2 cellular contexts compared by ENCODE assay signal in genomic region chr1:8776104-8776503, GRCh38.
TF ChIP-seq lines count a peak whose summit lies in the region.

No MANE protein-coding gene starts in this region.

TF ChIP-seq in K562, 482 proteins besides CTCF, POLR2A, EP300 and RAD21:
- no peak for TF ChIP-seq ARID2 (IDR thresholded peaks at IDR 0.05)
- TF ChIP-seq IRF1 (CRISPR knock-in tag; IDR thresholded peaks at IDR 0.05; ENCODE audit: borderline replicate concordance): no peak
- TF ChIP-seq, protein P1, sequence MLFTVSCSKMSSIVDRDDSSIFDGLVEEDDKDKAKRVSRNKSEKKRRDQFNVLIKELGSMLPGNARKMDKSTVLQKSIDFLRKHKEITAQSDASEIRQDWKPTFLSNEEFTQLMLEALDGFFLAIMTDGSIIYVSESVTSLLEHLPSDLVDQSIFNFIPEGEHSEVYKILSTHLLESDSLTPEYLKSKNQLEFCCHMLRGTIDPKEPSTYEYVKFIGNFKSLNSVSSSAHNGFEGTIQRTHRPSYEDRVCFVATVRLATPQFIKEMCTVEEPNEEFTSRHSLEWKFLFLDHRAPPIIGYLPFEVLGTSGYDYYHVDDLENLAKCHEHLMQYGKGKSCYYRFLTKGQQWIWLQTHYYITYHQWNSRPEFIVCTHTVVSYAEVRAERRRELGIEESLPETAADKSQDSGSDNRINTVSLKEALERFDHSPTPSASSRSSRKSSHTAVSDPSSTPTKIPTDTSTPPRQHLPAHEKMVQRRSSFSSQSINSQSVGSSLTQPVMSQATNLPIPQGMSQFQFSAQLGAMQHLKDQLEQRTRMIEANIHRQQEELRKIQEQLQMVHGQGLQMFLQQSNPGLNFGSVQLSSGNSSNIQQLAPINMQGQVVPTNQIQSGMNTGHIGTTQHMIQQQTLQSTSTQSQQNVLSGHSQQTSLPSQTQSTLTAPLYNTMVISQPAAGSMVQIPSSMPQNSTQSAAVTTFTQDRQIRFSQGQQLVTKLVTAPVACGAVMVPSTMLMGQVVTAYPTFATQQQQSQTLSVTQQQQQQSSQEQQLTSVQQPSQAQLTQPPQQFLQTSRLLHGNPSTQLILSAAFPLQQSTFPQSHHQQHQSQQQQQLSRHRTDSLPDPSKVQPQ (CRISPR knock-in tag; IDR thresholded peaks at IDR 0.05; ENCODE audit: borderline replicate concordance): no peak
- TF ChIP-seq SMC3 (conservative IDR thresholded peaks at IDR 0.05; ENCODE audit: insufficient read depth, low read depth, low read length): no peak
- no peak for TF ChIP-seq LARP7 (IDR thresholded peaks at IDR 0.05)
- no peak for TF ChIP-seq STAG1 (CRISPR knock-in tag; IDR thresholded peaks at IDR 0.05; ENCODE audit: borderline replicate concordance)
TF ChIP-seq in K562: peak in this region for 0.

TF ChIP-seq in liver, 16 proteins besides CTCF, POLR2A, EP300 and RAD21:
- TF ChIP-seq YY1 (IDR thresholded peaks at IDR 0.05) (no peak), FOXA2 (IDR thresholded peaks at IDR 0.05) (no peak), SP1 (IDR thresholded peaks at IDR 0.05) (no peak), JUND (IDR thresholded peaks at IDR 0.05) (no peak), MAX (IDR thresholded peaks at IDR 0.05) (no peak), NR2F2 (IDR thresholded peaks at IDR 0.05) (no peak), TAF1 (conservative IDR thresholded peaks at IDR 0.05) (no peak), EGR1 (IDR thresholded peaks at IDR 0.05; ENCODE audit: low read depth in 2 of 2) (no peak), HNF4G (IDR thresholded peaks at IDR 0.05) (no peak), ATF3 (IDR thresholded peaks at IDR 0.05) (no peak), GABPA (IDR thresholded peaks at IDR 0.05 in 1 of 2, conservative IDR thresholded peaks at IDR 0.05 in 1 of 2) (no peak), FOXA1 (IDR thresholded peaks at IDR 0.05) (no peak), HNF4A (conservative IDR thresholded peaks at IDR 0.05) (no peak), RXRA (IDR thresholded peaks at IDR 0.05) (no peak)
- TF ChIP-seq, protein P2, sequence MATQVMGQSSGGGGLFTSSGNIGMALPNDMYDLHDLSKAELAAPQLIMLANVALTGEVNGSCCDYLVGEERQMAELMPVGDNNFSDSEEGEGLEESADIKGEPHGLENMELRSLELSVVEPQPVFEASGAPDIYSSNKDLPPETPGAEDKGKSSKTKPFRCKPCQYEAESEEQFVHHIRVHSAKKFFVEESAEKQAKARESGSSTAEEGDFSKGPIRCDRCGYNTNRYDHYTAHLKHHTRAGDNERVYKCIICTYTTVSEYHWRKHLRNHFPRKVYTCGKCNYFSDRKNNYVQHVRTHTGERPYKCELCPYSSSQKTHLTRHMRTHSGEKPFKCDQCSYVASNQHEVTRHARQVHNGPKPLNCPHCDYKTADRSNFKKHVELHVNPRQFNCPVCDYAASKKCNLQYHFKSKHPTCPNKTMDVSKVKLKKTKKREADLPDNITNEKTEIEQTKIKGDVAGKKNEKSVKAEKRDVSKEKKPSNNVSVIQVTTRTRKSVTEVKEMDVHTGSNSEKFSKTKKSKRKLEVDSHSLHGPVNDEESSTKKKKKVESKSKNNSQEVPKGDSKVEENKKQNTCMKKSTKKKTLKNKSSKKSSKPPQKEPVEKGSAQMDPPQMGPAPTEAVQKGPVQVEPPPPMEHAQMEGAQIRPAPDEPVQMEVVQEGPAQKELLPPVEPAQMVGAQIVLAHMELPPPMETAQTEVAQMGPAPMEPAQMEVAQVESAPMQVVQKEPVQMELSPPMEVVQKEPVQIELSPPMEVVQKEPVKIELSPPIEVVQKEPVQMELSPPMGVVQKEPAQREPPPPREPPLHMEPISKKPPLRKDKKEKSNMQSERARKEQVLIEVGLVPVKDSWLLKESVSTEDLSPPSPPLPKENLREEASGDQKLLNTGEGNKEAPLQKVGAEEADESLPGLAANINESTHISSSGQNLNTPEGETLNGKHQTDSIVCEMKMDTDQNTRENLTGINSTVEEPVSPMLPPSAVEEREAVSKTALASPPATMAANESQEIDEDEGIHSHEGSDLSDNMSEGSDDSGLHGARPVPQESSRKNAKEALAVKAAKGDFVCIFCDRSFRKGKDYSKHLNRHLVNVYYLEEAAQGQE (IDR thresholded peaks at IDR 0.05): no peak
- TF ChIP-seq, protein P3, sequence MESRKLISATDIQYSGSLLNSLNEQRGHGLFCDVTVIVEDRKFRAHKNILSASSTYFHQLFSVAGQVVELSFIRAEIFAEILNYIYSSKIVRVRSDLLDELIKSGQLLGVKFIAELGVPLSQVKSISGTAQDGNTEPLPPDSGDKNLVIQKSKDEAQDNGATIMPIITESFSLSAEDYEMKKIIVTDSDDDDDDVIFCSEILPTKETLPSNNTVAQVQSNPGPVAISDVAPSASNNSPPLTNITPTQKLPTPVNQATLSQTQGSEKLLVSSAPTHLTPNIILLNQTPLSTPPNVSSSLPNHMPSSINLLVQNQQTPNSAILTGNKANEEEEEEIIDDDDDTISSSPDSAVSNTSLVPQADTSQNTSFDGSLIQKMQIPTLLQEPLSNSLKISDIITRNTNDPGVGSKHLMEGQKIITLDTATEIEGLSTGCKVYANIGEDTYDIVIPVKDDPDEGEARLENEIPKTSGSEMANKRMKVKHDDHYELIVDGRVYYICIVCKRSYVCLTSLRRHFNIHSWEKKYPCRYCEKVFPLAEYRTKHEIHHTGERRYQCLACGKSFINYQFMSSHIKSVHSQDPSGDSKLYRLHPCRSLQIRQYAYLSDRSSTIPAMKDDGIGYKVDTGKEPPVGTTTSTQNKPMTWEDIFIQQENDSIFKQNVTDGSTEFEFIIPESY (IDR thresholded peaks at IDR 0.05): no peak
